Comparison of ENCODE assay signal across 3 cellular contexts in genomic region chr4:98170035-98170434, GRCh38.
A peak's percentile ranks its signal among the peaks of the same experiment; 100 is the strongest.
TF ChIP-seq lines count a peak whose summit lies in the region.

No MANE protein-coding gene starts in this region.

TF ChIP-seq in A549, 52 proteins besides CTCF, POLR2A, EP300 and RAD21:
- TF ChIP-seq HMGXB4 (CRISPR knock-in tag; IDR thresholded peaks at IDR 0.05; ENCODE audit: borderline replicate concordance), result no peak
- peak; percentile 44 for TF ChIP-seq MAFK (IDR thresholded peaks at IDR 0.05; ENCODE audit: partially characterized antibody)

TF ChIP-seq in HCT116, 20 proteins besides CTCF, POLR2A, EP300 and RAD21:
- TF ChIP-seq SRF (IDR thresholded peaks at IDR 0.05; ENCODE audit: low read depth), result no peak
- TF ChIP-seq YY1 (IDR thresholded peaks at IDR 0.05; ENCODE audit: extremely low read depth, insufficient replicate concordance, low read depth, low read length), result no peak
- TF ChIP-seq EZH2 (IDR thresholded peaks at IDR 0.05), result no peak
- TF ChIP-seq SIN3A (IDR thresholded peaks at IDR 0.05; ENCODE audit: low read depth), result no peak
- no peak for TF ChIP-seq SP1 (IDR thresholded peaks at IDR 0.05; ENCODE audit: low read depth)
- TF ChIP-seq REST (IDR thresholded peaks at IDR 0.05; ENCODE audit: low read depth), result no peak
- no peak for TF ChIP-seq TCF7L2 (IDR thresholded peaks at IDR 0.05; ENCODE audit: borderline replicate concordance, extremely low read depth, insufficient read depth, insufficient read length)
- TF ChIP-seq EGR1 (IDR thresholded peaks at IDR 0.05; ENCODE audit: low read depth), result no peak
- no peak for TF ChIP-seq EZH2phosphoT487 (IDR thresholded peaks at IDR 0.05; ENCODE audit: borderline replicate concordance)
- TF ChIP-seq CEBPB (IDR thresholded peaks at IDR 0.05; ENCODE audit: low read depth), result no peak

TF ChIP-seq in K562, 482 proteins besides CTCF, POLR2A, EP300 and RAD21:
- TF ChIP-seq CREM (IDR thresholded peaks at IDR 0.05; ENCODE audit: low read depth) (no peak), MAFK (IDR thresholded peaks at IDR 0.05; ENCODE audit: low read length) (peak; percentile 23; the same call in 1 of the 2 replicates), ZBTB17 (CRISPR knock-in tag; IDR thresholded peaks at IDR 0.05) (no peak), DLX4 (CRISPR knock-in tag; IDR thresholded peaks at IDR 0.05) (no peak), ZNF316 (IDR thresholded peaks at IDR 0.05) (peak; percentile 33; the same call in 1 of the 2 replicates), ESRRB (CRISPR knock-in tag; IDR thresholded peaks at IDR 0.05; ENCODE audit: borderline replicate concordance) (no peak), MAFG (tag; conservative IDR thresholded peaks at IDR 0.05) (0 out of 2 replicates have a peak, but pooled peaks have one; percentile 15), C11orf30 (IDR thresholded peaks at IDR 0.05; ENCODE audit: low read depth) (peak; percentile 7; the same call in 1 of the 2 replicates), ZNF324 (CRISPR knock-in tag; IDR thresholded peaks at IDR 0.05) (no peak), ZHX1 (conservative IDR thresholded peaks at IDR 0.05; ENCODE audit: low read length) (no peak), ILF3 (IDR thresholded peaks at IDR 0.05; ENCODE audit: borderline replicate concordance) (no peak), MAX (CRISPR knock-in tag; IDR thresholded peaks at IDR 0.05) (no peak), SUPT5H (IDR thresholded peaks at IDR 0.05) (no peak), ADNP (tag; IDR thresholded peaks at IDR 0.05) (no peak), CAMTA2 (CRISPR knock-in tag; conservative IDR thresholded peaks at IDR 0.05) (no peak), CREB5 (CRISPR knock-in tag; IDR thresholded peaks at IDR 0.05) (no peak), SP2 (IDR thresholded peaks at IDR 0.05; ENCODE audit: extremely low read depth, low read depth, low read length, poor library complexity, severe bottlenecking) (no peak), HDAC6 (IDR thresholded peaks at IDR 0.05; ENCODE audit: low read depth, low read length) (no peak), MAFF (IDR thresholded peaks at IDR 0.05; ENCODE audit: low read length) (peak; percentile 39; the same call in 1 of the 2 replicates)
